Comparison of ENCODE assay signal across 18 cellular contexts in the genomic region with DNA sequence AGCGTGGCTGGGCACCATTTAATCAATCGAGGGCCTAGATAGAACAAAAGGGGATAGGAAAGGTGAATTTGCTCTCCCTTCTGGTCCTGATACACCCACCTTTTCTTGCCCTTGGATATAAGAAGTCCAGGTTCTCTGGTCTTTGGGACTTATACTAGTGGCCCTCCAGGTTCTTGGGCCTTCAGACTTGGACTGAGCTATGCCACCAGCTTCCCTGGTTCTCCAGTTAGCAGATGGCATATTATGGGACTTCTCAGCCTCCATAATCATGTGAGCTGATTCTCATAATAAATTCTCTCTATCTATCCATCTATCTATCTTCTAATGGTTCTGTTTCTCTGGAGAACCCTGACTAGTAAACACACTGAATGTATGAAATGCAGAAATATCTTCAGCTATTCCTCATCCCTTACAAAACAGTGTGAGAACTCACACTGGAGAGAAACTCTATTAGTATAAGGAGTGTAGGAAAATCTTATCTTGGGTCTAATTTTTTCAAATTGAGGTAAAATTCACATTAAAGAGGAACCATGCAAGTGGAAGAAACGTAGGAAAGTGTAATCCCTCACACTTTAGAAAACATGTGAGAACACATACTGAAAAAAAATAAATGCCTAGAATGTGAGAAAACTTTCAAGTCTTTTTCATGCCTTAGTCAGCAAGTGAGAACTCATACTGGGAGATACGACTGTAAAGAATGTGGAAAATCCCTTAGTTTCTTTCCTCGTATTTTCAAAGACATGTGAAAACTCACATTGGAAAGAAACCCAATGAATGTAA. TPM values are rescaled to one million over a fixed set of nuclear protein-coding genes. Genes with fewer than 3 reads are reported as not detected.
DNase-seq lines count a peak whose midpoint lies in the region; ATAC-seq, FAIRE-seq and TF ChIP-seq lines count a peak whose summit lies in the region.
"Had no signal": no experiment of that assay in that cellular context is flagged by ENCODE, and none has a peak within 500 bp of the region (broad histone marks: within the 10 kb centered on the region; RNA-seq: fewer than 3 reads in every experiment).

No MANE protein-coding gene starts in this region.

- intact Hi-C loops in K562 (cut with micrococcal nuclease), result no loop called here

- no peak for TF ChIP-seq POLR2A in K562 (conservative IDR thresholded peaks at IDR 0.05)

- POLR2A ChIA-PET in K562 (lab: Yijun Ruan, JAX) (interaction anchor here (0.6 kb wide), 1 partner anchor 65 kb away, joined by 3 read pairs; no protein-coding TSS in a partner anchor), RWPE1 (lab: Yijun Ruan, JAX; ENCODE audit: low non-redundant PET) (no interaction called here)

- no peaks in the 10 kb centered on the region for H3K27me3 ChIP-seq in K562 (ENCODE audit: control insufficient read depth in 2 of 2, insufficient read depth in 2 of 2, low read length in 2 of 2)
- H3K27me3 ChIP-seq in mesenchymal stem cell (ENCODE audit: control insufficient read depth in 1 of 2, insufficient read depth in 1 of 2, low read length in 2 of 2), result no peaks in the 10 kb centered on the region
- H3K27me3 ChIP-seq: BLaER1 treated with 17β-estradiol and CSF1 and Interleukin-3, amounts not matched to agents 10 nM and 100 nM; spleen had no signal

- no peak overlapping the region for H3K4ac ChIP-seq in mesenchymal stem cell (ENCODE audit: low read depth in 1 of 2, low read length in 2 of 2)

- no peaks in the 10 kb centered on the region for H3K79me1 ChIP-seq in mesenchymal stem cell (replicated peaks; ENCODE audit: low read length, poor library complexity, severe bottlenecking)

- H3K23ac ChIP-seq in mesenchymal stem cell (ENCODE audit: low read length in 2 of 2), result no peak overlapping the region

- H2BK12ac ChIP-seq in mesenchymal stem cell (ENCODE audit: low read length in 2 of 2), result no peak overlapping the region

- no peaks in the 10 kb centered on the region for H3K9me1 ChIP-seq in K562 (ENCODE audit: control insufficient read depth, insufficient read depth, low read length)

- 0% methylated on average over 5 of the region's 5 CpGs for WGBS in K562 (ENCODE audit: insufficient coverage, low coverage, missing lambda C conversion rate)
- WGBS in mesenchymal stem cell, result 83% methylated on average over 3 of the region's 5 CpGs

- H3K9me3 ChIP-seq in K562 (replicated peaks; ENCODE audit: control insufficient read depth, insufficient read depth, low read depth, low read length) (peaks cover 13% of the 10 kb centered on the region), mesenchymal stem cell (ENCODE audit: control insufficient read depth, low read length) (peaks cover 98% of the 10 kb centered on the region)

- H2BK15ac ChIP-seq in mesenchymal stem cell (ENCODE audit: low read depth, poor library complexity, severe bottlenecking), result no peak overlapping the region

- H2AFZ ChIP-seq in K562 (ENCODE audit: low read depth, low read length) (no peak overlapping the region), mesenchymal stem cell (ENCODE audit: low read depth, low read length) (no peak overlapping the region)
- H2AFZ ChIP-seq: parathyroid adenoma had no signal

- H3K14ac ChIP-seq in mesenchymal stem cell (ENCODE audit: low read length in 2 of 2), result no peak overlapping the region

- H3K18ac ChIP-seq in mesenchymal stem cell (ENCODE audit: low read depth in 1 of 2, low read length in 2 of 2), result no peak overlapping the region

- peak; percentile 19 for DNase-seq in LHCN-M2 (ENCODE audit: low read depth)
- DNase-seq in K562 (ENCODE audit: extremely low read depth in 1 of 4, low spot score in 3 of 4), result no peak
- DNase-seq in mesenchymal stem cell, result peak; percentile 26
- no peak for DNase-seq in RWPE1 (ENCODE audit: low spot score)
- no peak for DNase-seq in NCI-H774 (lab: John Stamatoyannopoulos, UW)
- no peak for DNase-seq in stimulated activated CD4-positive, alpha-beta T cell treated with anti-CD3 and anti-CD28 coated beads, Interleukin-2, amount 100 ng/mL, for 24 hours
- DNase-seq: activated CD4-positive, CD25-positive, alpha-beta regulatory T cell treated with anti-CD3 and anti-CD28 coated beads, Interleukin-2, amount 50 U/mL, for 72 hours; DMS79 treated with DMSO at 0.1 percent for 48 hours; H7; NCI-H187; spleen; stimulated activated naive CD8-positive, alpha-beta T cell treated with anti-CD3 and anti-CD28 coated beads, Interleukin-15, amount 100 ng/mL, for 72 hours; T-helper 2 cell had no signal

- BruUV-seq in K562 (replicated peaks; lab: Mats Ljungman, UMichigan), result no TSS peak

- H4K8ac ChIP-seq in mesenchymal stem cell (ENCODE audit: low read length), result no peak overlapping the region

- H4K20me1 ChIP-seq in K562 (replicated peaks; ENCODE audit: control insufficient read depth, insufficient read depth, low read length), result no peaks in the 10 kb centered on the region
- H4K20me1 ChIP-seq: BLaER1 treated with 17β-estradiol and CSF1 and Interleukin-3, amounts not matched to agents 10 nM and 100 nM had no signal

- TF ChIP-seq CTCF in K562 (IDR thresholded peaks at IDR 0.05 in 2 of 3, conservative IDR thresholded peaks at IDR 0.05 in 1 of 3; ENCODE audit: insufficient read depth in 2 of 3, low read depth in 1 of 3, low read length in 3 of 3), result no peak
- no peak for TF ChIP-seq CTCF in RWPE1 (conservative IDR thresholded peaks at IDR 0.05; ENCODE audit: low read depth)

- no peaks in the 10 kb centered on the region for H3K79me2 ChIP-seq in K562 (ENCODE audit: control insufficient read depth, insufficient read depth, low read length)
- H3K79me2 ChIP-seq: parathyroid adenoma had no signal

- CTCF ChIA-PET in K562 (lab: Yijun Ruan, JAX; ENCODE audit: low intra/inter-chr PET ratio) (no interaction called here), RWPE1 (lab: Yijun Ruan, JAX) (interaction anchor here (0.7 kb wide), 1 partner anchor 128 kb away, joined by 3 read pairs; no protein-coding TSS in a partner anchor)

- H2BK5ac ChIP-seq in mesenchymal stem cell (ENCODE audit: low read depth, low read length, poor library complexity, severe bottlenecking), result no peak overlapping the region

- H3K4me1 ChIP-seq in K562 (replicated peaks in 1 of 2; ENCODE audit: control insufficient read depth in 2 of 2, insufficient read depth in 2 of 2, low read length in 2 of 2) (no peaks in the 10 kb centered on the region), mesenchymal stem cell (ENCODE audit: control insufficient read depth, insufficient read depth, low read depth, low read length) (no peaks in the 10 kb centered on the region)
- H3K4me1 ChIP-seq: BLaER1 treated with 17β-estradiol and CSF1 and Interleukin-3, amounts not matched to agents 10 nM and 100 nM; parathyroid adenoma; spleen had no signal

- peak; percentile 53 for FAIRE-seq in G401.6 (lab: Jason Lieb, UNC)
- no peak for FAIRE-seq in K562 (lab: Jason Lieb, UNC)
- FAIRE-seq: endometrium had no signal

- H3K4me2 ChIP-seq in K562 (ENCODE audit: insufficient read depth, low read length), result no peak overlapping the region
- H3K4me2 ChIP-seq in mesenchymal stem cell (ENCODE audit: low read length, poor library complexity, severe bottlenecking), result no peak overlapping the region
- H3K4me2 ChIP-seq: BLaER1 treated with 17β-estradiol and CSF1 and Interleukin-3, amounts not matched to agents 10 nM and 100 nM had no signal

- no peak overlapping the region for H3K4me3 ChIP-seq in K562
- peak overlapping the region in 1 of 2 experiments; percentile 68 for H3K4me3 ChIP-seq in mesenchymal stem cell (ENCODE audit: insufficient read depth in 1 of 2, low read depth in 1 of 2, low read length in 2 of 2)
- H3K4me3 ChIP-seq: spleen had no signal

- no peak for TF ChIP-seq EP300 in K562 (IDR thresholded peaks at IDR 0.05; ENCODE audit: low read length)

- in situ Hi-C loops in K562 (cut with MboI), result no loop called here

- TF ChIP-seq RAD21 in K562 (CRISPR knock-in tag; conservative IDR thresholded peaks at IDR 0.05 in 1 of 2, IDR thresholded peaks at IDR 0.05 in 1 of 2), result no peak

- no peak for ATAC-seq in K562
- ATAC-seq: stimulated activated naive CD8-positive, alpha-beta T cell treated with anti-CD3 and anti-CD28 coated beads, Interleukin-15, amount 100 ng/mL, for 72 hours had no signal

- no peaks in the 10 kb centered on the region for H3K36me3 ChIP-seq in K562 (ENCODE audit: control insufficient read depth, insufficient read depth, low read length)
- no peaks in the 10 kb centered on the region for H3K36me3 ChIP-seq in mesenchymal stem cell (ENCODE audit: control insufficient read depth in 1 of 2, insufficient read depth in 2 of 2, low read depth in 1 of 2, low read length in 2 of 2)

- no peak overlapping the region for H2AK5ac ChIP-seq in mesenchymal stem cell (ENCODE audit: low read length, severe bottlenecking)

- H3K27ac ChIP-seq in K562 (ENCODE audit: extremely low read depth, low read depth, low read length) (no peak overlapping the region), mesenchymal stem cell (ENCODE audit: low read length, poor library complexity, severe bottlenecking) (no peak overlapping the region), RWPE1 (no peak overlapping the region)
- H3K27ac ChIP-seq: BLaER1 treated with 17β-estradiol and CSF1 and Interleukin-3, amounts not matched to agents 10 nM and 100 nM; parathyroid adenoma; spleen had no signal

- H2BK120ac ChIP-seq in mesenchymal stem cell (ENCODE audit: low read depth, low read length), result no peak overlapping the region

- H4K91ac ChIP-seq in mesenchymal stem cell (ENCODE audit: low read length), result no peak overlapping the region

- H3K9ac ChIP-seq in K562 (ENCODE audit: insufficient read depth in 1 of 2, low read depth in 2 of 2, low read length in 2 of 2), result no peak overlapping the region
- no peak overlapping the region for H3K9ac ChIP-seq in mesenchymal stem cell (ENCODE audit: low read length)
- H3K9ac ChIP-seq: BLaER1 treated with 17β-estradiol and CSF1 and Interleukin-3, amounts not matched to agents 10 nM and 100 nM; parathyroid adenoma had no signal

RNA-seq across cellular contexts. Expression of gene PCDHB15, which starts 15.5 kb away (rescaled TPM):
- total RNA-seq in LHCN-M2 (2014; rRNA removed) (3.8 TPM in 2 replicates), K562 (2014; rRNA removed) (not detected in 2 replicates), K562 (2014; rRNA removed; fragmentation: Illumina TruSeq; extraction: Trizol) (not detected in 2 replicates), K562 (2015; rRNA removed; fragmentation: Illumina TruSeq; extraction: Trizol) (0.04 TPM in 1 of 2 replicates, not detected in the other), K562 (2021) (0.07 TPM in 1 of 2 replicates, not detected in the other)
- 2.6 TPM for polyA plus RNA-seq in LHCN-M2 (2012)
- total RNA-seq in K562 (2011; cell fraction: chromatin; rRNA removed; ENCODE audit: low replicate concordance), result not detected in 2 replicates
- total RNA-seq in K562 (2011; cell fraction: nucleolus; rRNA removed), result not detected in 2 replicates
- total RNA-seq in K562 (2011; cell fraction: nucleoplasm; rRNA removed), result not detected in 2 replicates
- polyA plus RNA-seq in K562 (2011; rRNA removed) (0.15 TPM in 1 of 2 replicates, not detected in the other), K562 (2014; fragmentation: Illumina TruSeq; extraction: Trizol) (not detected in 2 replicates), K562 (2014; fragmentation: Nextera tagmentation; extraction: Ambion mirVana) (not detected), K562 (2014; rRNA removed) (0.07 and 0.08 TPM in 2 replicates)
- not detected in 2 replicates for polyA plus RNA-seq in K562 (2011; cell fraction: cytosol; rRNA removed)
- polyA plus RNA-seq in K562 (2011; cell fraction: nucleus; rRNA removed), result 0.04 and 0.07 TPM in 2 replicates
- polyA plus RNA-seq in K562 (2012), result 0.03 and 0.11 TPM in 2 replicates
- polyA minus RNA-seq in K562 (2011; rRNA and poly(A)+ RNA removed), result not detected in 2 replicates
- polyA minus RNA-seq in K562 (2011; cell fraction: cytosol; rRNA and poly(A)+ RNA removed), result not detected in 2 replicates
- polyA minus RNA-seq in K562 (2011; cell fraction: nucleus; rRNA and poly(A)+ RNA removed), result not detected in 2 replicates
- polyA plus RNA-seq in mesenchymal stem cell (2013, experiment 1 of 2), result 0.98 TPM
- polyA plus RNA-seq in mesenchymal stem cell (2013, experiment 2 of 2), result 0.99 TPM
- total RNA-seq: H7 had no signal

RNA-seq across cellular contexts. Expression of gene PCDHB14, which starts 37.5 kb away (rescaled TPM):
- total RNA-seq in LHCN-M2 (2014; rRNA removed) (4.3 and 4.9 TPM in 2 replicates), K562 (2014; rRNA removed) (not detected in 2 replicates), K562 (2014; rRNA removed; fragmentation: Illumina TruSeq; extraction: Trizol) (not detected in 2 replicates), K562 (2015; rRNA removed; fragmentation: Illumina TruSeq; extraction: Trizol) (not detected in 2 replicates), K562 (2021) (not detected in 2 replicates)
- polyA plus RNA-seq in LHCN-M2 (2012), result 1.9 TPM
- not detected in 2 replicates for total RNA-seq in K562 (2011; cell fraction: chromatin; rRNA removed; ENCODE audit: low replicate concordance)
- not detected in 2 replicates for total RNA-seq in K562 (2011; cell fraction: nucleolus; rRNA removed)
- total RNA-seq in K562 (2011; cell fraction: nucleoplasm; rRNA removed), result not detected in 2 replicates
- polyA plus RNA-seq in K562 (2011; rRNA removed) (not detected in 2 replicates), K562 (2014; fragmentation: Illumina TruSeq; extraction: Trizol) (not detected in 2 replicates), K562 (2014; fragmentation: Nextera tagmentation; extraction: Ambion mirVana) (not detected), K562 (2014; rRNA removed) (not detected in 2 replicates)
- polyA plus RNA-seq in K562 (2011; cell fraction: cytosol; rRNA removed), result not detected in 2 replicates
- polyA plus RNA-seq in K562 (2011; cell fraction: nucleus; rRNA removed), result 0.04 TPM in 1 of 2 replicates, not detected in the other
- 0.04 TPM in 1 of 2 replicates, not detected in the other for polyA plus RNA-seq in K562 (2012)
- 0.04 TPM in 1 of 2 replicates, not detected in the other for polyA minus RNA-seq in K562 (2011; rRNA and poly(A)+ RNA removed)
- polyA minus RNA-seq in K562 (2011; cell fraction: cytosol; rRNA and poly(A)+ RNA removed), result not detected in 2 replicates
- polyA minus RNA-seq in K562 (2011; cell fraction: nucleus; rRNA and poly(A)+ RNA removed), result not detected in 2 replicates
- polyA plus RNA-seq in mesenchymal stem cell (2013, experiment 1 of 2), result 2.0 TPM
- 2.1 TPM for polyA plus RNA-seq in mesenchymal stem cell (2013, experiment 2 of 2)

RNA-seq across cellular contexts. Expression of gene SLC25A2, which starts 43.2 kb away (rescaled TPM):
- 0.17 TPM in 1 of 2 replicates, not detected in the other for total RNA-seq in LHCN-M2 (2014; rRNA removed)
- 0.05 TPM for polyA plus RNA-seq in LHCN-M2 (2012)
- 0.90 and 1.2 TPM in 2 replicates for total RNA-seq in K562 (2011; cell fraction: chromatin; rRNA removed; ENCODE audit: low replicate concordance)
- 0.67 TPM in 1 of 2 replicates, not detected in the other for total RNA-seq in K562 (2011; cell fraction: nucleolus; rRNA removed)
- total RNA-seq in K562 (2011; cell fraction: nucleoplasm; rRNA removed), result 0.51 TPM in 1 of 2 replicates, not detected in the other
- total RNA-seq in K562 (2014; rRNA removed), result 0.09 TPM in 1 of 2 replicates, not detected in the other
- 0.11 TPM in 1 of 2 replicates, not detected in the other for total RNA-seq in K562 (2014; rRNA removed; fragmentation: Illumina TruSeq; extraction: Trizol)
- 0.11 and 0.15 TPM in 2 replicates for total RNA-seq in K562 (2015; rRNA removed; fragmentation: Illumina TruSeq; extraction: Trizol)
- 0.34 TPM in 1 of 2 replicates, not detected in the other for total RNA-seq in K562 (2021)
- not detected in 2 replicates for polyA plus RNA-seq in K562 (2011; rRNA removed)
- polyA plus RNA-seq in K562 (2011; cell fraction: cytosol; rRNA removed), result not detected in 2 replicates
- polyA plus RNA-seq in K562 (2011; cell fraction: nucleus; rRNA removed), result 0.23 TPM in 1 of 2 replicates, not detected in the other
- 0.07 TPM in 1 of 2 replicates, not detected in the other for polyA plus RNA-seq in K562 (2012)
- polyA plus RNA-seq in K562 (2014; fragmentation: Illumina TruSeq; extraction: Trizol), result not detected in 2 replicates
- not detected for polyA plus RNA-seq in K562 (2014; fragmentation: Nextera tagmentation; extraction: Ambion mirVana)
- not detected in 2 replicates for polyA plus RNA-seq in K562 (2014; rRNA removed)
- 0.12 and 0.14 TPM in 2 replicates for polyA minus RNA-seq in K562 (2011; rRNA and poly(A)+ RNA removed)
- not detected in 2 replicates for polyA minus RNA-seq in K562 (2011; cell fraction: cytosol; rRNA and poly(A)+ RNA removed)
- 0.27 TPM in 1 of 2 replicates, not detected in the other for polyA minus RNA-seq in K562 (2011; cell fraction: nucleus; rRNA and poly(A)+ RNA removed)
- polyA plus RNA-seq in mesenchymal stem cell (2013, experiment 1 of 2), result not detected
- polyA plus RNA-seq in mesenchymal stem cell (2013, experiment 2 of 2), result not detected
- total RNA-seq: kidney epithelial cell had no signal

RNA-seq across cellular contexts. Expression of gene PCDHB13, which starts 46.9 kb away (rescaled TPM):
- total RNA-seq in LHCN-M2 (2014; rRNA removed) (3.5 and 5.1 TPM in 2 replicates), K562 (2014; rRNA removed) (not detected in 2 replicates), K562 (2014; rRNA removed; fragmentation: Illumina TruSeq; extraction: Trizol) (not detected in 2 replicates), K562 (2015; rRNA removed; fragmentation: Illumina TruSeq; extraction: Trizol) (not detected in 2 replicates), K562 (2021) (not detected in 2 replicates)
- polyA plus RNA-seq in LHCN-M2 (2012), result 2.3 TPM
- total RNA-seq in K562 (2011; cell fraction: chromatin; rRNA removed; ENCODE audit: low replicate concordance), result 0.11 TPM in 1 of 2 replicates, not detected in the other
- not detected in 2 replicates for total RNA-seq in K562 (2011; cell fraction: nucleolus; rRNA removed)
- total RNA-seq in K562 (2011; cell fraction: nucleoplasm; rRNA removed), result not detected in 2 replicates
- polyA plus RNA-seq in K562 (2011; rRNA removed) (0.01 TPM in 1 of 2 replicates, not detected in the other), K562 (2014; fragmentation: Illumina TruSeq; extraction: Trizol) (0.03 TPM in 1 of 2 replicates, not detected in the other), K562 (2014; fragmentation: Nextera tagmentation; extraction: Ambion mirVana) (not detected), K562 (2014; rRNA removed) (not detected in 2 replicates)
- polyA plus RNA-seq in K562 (2011; cell fraction: cytosol; rRNA removed), result 0.01 TPM in 1 of 2 replicates, not detected in the other
- polyA plus RNA-seq in K562 (2011; cell fraction: nucleus; rRNA removed), result 0.03 TPM in 1 of 2 replicates, not detected in the other
- polyA plus RNA-seq in K562 (2012), result 0.07 and 0.08 TPM in 2 replicates
- not detected in 2 replicates for polyA minus RNA-seq in K562 (2011; rRNA and poly(A)+ RNA removed)
- polyA minus RNA-seq in K562 (2011; cell fraction: cytosol; rRNA and poly(A)+ RNA removed), result not detected in 2 replicates
- polyA minus RNA-seq in K562 (2011; cell fraction: nucleus; rRNA and poly(A)+ RNA removed), result under 0.01 TPM in 1 of 2 replicates, not detected in the other
- 1.3 TPM for polyA plus RNA-seq in mesenchymal stem cell (2013, experiment 1 of 2)
- 1.3 TPM for polyA plus RNA-seq in mesenchymal stem cell (2013, experiment 2 of 2)

RNA-seq across cellular contexts. Expression of gene PCDHB12, which starts 52.1 kb away (rescaled TPM):
- total RNA-seq in LHCN-M2 (2014; rRNA removed) (3.1 and 3.6 TPM in 2 replicates), K562 (2014; rRNA removed) (not detected in 2 replicates), K562 (2014; rRNA removed; fragmentation: Illumina TruSeq; extraction: Trizol) (not detected in 2 replicates), K562 (2015; rRNA removed; fragmentation: Illumina TruSeq; extraction: Trizol) (not detected in 2 replicates), K562 (2021) (not detected in 2 replicates)
- polyA plus RNA-seq in LHCN-M2 (2012), result 0.74 TPM
- total RNA-seq in K562 (2011; cell fraction: chromatin; rRNA removed; ENCODE audit: low replicate concordance), result not detected in 2 replicates
- not detected in 2 replicates for total RNA-seq in K562 (2011; cell fraction: nucleolus; rRNA removed)
- not detected in 2 replicates for total RNA-seq in K562 (2011; cell fraction: nucleoplasm; rRNA removed)
- polyA plus RNA-seq in K562 (2011; rRNA removed) (not detected in 2 replicates), K562 (2014; fragmentation: Illumina TruSeq; extraction: Trizol) (not detected in 2 replicates), K562 (2014; fragmentation: Nextera tagmentation; extraction: Ambion mirVana) (not detected), K562 (2014; rRNA removed) (not detected in 2 replicates)
- polyA plus RNA-seq in K562 (2011; cell fraction: cytosol; rRNA removed), result not detected in 2 replicates
- polyA plus RNA-seq in K562 (2011; cell fraction: nucleus; rRNA removed), result not detected in 2 replicates
- not detected in 2 replicates for polyA plus RNA-seq in K562 (2012)
- not detected in 2 replicates for polyA minus RNA-seq in K562 (2011; rRNA and poly(A)+ RNA removed)
- not detected in 2 replicates for polyA minus RNA-seq in K562 (2011; cell fraction: cytosol; rRNA and poly(A)+ RNA removed)
- polyA minus RNA-seq in K562 (2011; cell fraction: nucleus; rRNA and poly(A)+ RNA removed), result not detected in 2 replicates
- 0.17 TPM for polyA plus RNA-seq in mesenchymal stem cell (2013, experiment 1 of 2)
- 0.15 TPM for polyA plus RNA-seq in mesenchymal stem cell (2013, experiment 2 of 2)
- total RNA-seq: H7 had no signal

Comparison
In these comparisons a context has a peak if more than half of its experiments do, and no peak if none do; other contexts are left out.
1. DNase-seq: peak in LHCN-M2 (single experiment) and mesenchymal stem cell (single experiment); none in K562 (0 of 4), RWPE1 (single experiment), NCI-H774 (single experiment) and stimulated activated CD4-positive, alpha-beta T cell treated with anti-CD3 and anti-CD28 coated beads, Interleukin-2, amount 100 ng/mL, for 24 hours (0 of 2).